ENCODE assay signal across 1 cellular context in the genomic region with DNA sequence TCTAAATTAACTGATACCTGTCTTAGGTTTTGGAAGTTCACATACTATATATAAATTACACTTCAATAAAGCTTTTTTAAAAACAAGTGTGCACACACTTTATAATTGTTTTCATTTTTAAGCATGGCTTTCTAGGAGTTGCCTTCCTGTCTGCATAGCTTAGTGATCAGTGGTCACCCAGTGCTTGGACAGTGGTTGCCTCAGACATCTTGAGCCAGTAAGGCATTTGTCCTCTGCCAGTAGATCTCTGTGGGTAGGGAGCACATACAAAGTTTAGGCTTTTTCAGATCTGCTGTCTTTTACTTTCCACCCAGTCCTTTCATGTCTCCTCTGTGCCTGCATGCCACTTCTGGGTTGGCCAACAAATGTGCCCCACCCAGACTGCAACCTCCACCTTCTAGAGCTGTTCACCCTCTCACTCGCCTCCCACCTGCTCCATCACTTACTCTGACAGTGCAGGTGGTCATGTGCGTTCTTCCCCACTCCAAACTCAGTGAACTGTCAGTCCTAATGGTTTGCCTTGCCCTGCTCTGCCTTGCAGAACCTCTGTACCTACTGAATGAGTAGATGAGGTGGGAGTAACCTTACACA.
TF ChIP-seq lines count a peak whose summit lies in the region.

No MANE protein-coding gene starts in this region.

TF ChIP-seq in HepG2, 621 proteins besides CTCF, POLR2A, EP300 and RAD21 (continued from another document):
- TF ChIP-seq, protein P1, sequence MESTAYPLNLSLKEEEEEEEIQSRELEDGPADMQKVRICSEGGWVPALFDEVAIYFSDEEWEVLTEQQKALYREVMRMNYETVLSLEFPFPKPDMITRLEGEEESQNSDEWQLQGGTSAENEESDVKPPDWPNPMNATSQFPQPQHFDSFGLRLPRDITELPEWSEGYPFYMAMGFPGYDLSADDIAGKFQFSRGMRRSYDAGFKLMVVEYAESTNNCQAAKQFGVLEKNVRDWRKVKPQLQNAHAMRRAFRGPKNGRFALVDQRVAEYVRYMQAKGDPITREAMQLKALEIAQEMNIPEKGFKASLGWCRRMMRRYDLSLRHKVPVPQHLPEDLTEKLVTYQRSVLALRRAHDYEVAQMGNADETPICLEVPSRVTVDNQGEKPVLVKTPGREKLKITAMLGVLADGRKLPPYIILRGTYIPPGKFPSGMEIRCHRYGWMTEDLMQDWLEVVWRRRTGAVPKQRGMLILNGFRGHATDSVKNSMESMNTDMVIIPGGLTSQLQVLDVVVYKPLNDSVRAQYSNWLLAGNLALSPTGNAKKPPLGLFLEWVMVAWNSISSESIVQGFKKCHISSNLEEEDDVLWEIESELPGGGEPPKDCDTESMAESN (CRISPR knock-in tag; conservative IDR thresholded peaks at IDR 0.05) = no peak
- no peak for TF ChIP-seq ZNF724P (CRISPR knock-in tag; IDR thresholded peaks at IDR 0.05; ENCODE audit: borderline replicate concordance)
TF ChIP-seq in HepG2: peak in this region for 0.
